Comparison of ENCODE assay signal across 13 cellular contexts in the genomic region with DNA sequence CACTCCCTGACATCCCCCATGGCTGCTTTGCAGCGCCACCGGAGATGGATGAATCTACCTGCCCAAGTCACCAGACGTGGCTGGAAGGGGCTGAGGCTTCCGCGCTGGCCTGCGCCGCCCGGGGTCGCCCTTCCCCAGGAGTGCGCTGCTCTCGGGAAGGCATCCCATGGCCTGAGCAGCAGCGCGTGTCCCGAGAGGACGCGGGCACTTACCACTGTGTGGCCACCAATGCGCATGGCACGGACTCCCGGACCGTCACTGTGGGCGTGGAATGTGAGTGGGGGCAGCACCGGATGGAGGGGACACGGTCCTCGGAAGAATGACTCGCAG. TPM values are rescaled to one million over a fixed set of nuclear protein-coding genes. Genes with fewer than 3 reads are reported as not detected.
DNase-seq lines count a peak whose midpoint lies in the region; ATAC-seq, FAIRE-seq and TF ChIP-seq lines count a peak whose summit lies in the region.
"Had no signal": no experiment of that assay in that cellular context is flagged by ENCODE, and none has a peak within 500 bp of the region (broad histone marks: within the 10 kb centered on the region; RNA-seq: fewer than 3 reads in every experiment).

No MANE protein-coding gene starts in this region.

- H3K14ac ChIP-seq in H1 (ENCODE audit: insufficient read length) = no peak overlapping the region

- peak overlapping the region; percentile 20 for H3K27ac Mint-ChIP-seq in activated CD8-positive, alpha-beta T cell treated with anti-CD3 and anti-CD28 coated beads, Interleukin-2, amount 10 ng/mL, durations not matched to agents 7 days and 5 days
- no peak overlapping the region for H3K27ac Mint-ChIP-seq in activated CD8-positive, alpha-beta T cell treated with anti-CD3 and anti-CD28 coated beads for 36 hours
- H3K27ac Mint-ChIP-seq in mesothelial cell of epicardium = no peak overlapping the region
- H3K27ac Mint-ChIP-seq: progenitor cell of endocrine pancreas had no signal

- POLR2A ChIA-PET in activated CD8-positive, alpha-beta T cell treated with anti-CD3 and anti-CD28 coated beads, Interleukin-2, amount 10 ng/mL, durations not matched to agents 7 days and 5 days (lab: Charles Lee) = no interaction called here
- POLR2A ChIA-PET in activated CD8-positive, alpha-beta T cell treated with anti-CD3 and anti-CD28 coated beads for 36 hours (lab: Charles Lee) = interaction anchor here (1.1 to 1.2 kb wide), 2 partner anchors 12 to 37 kb away, joined by 3 to 7 read pairs; no protein-coding TSS in a partner anchor
- POLR2A ChIA-PET in H1 (lab: Charles Lee; ENCODE audit: partially characterized antibody) = interaction anchor here (2.4 kb wide), 1 partner anchor 39 kb away, joined by 7 read pairs; the partner anchor contains the start of gene RAVER1

- no peak overlapping the region for H2BK5ac ChIP-seq in H1 (ENCODE audit: low read depth, low read length)

- peak overlapping the region; percentile 39; the same call in 1 of the 2 replicates for H2AK5ac ChIP-seq in H1 (ENCODE audit: low read depth, low read length)

- peak overlapping the region; percentile 11; the same call in 1 of the 2 replicates for H2BK12ac ChIP-seq in H1 (ENCODE audit: low read depth, low read length)

- H3K4me3 ChIP-seq in H1 (ENCODE audit: extremely low read depth in 1 of 4, insufficient read depth in 2 of 4, low read depth in 3 of 4, low read length in 4 of 4) = no peak overlapping the region
- H3K4me3 ChIP-seq in retinal pigment epithelial cell (ENCODE audit: low read length) = no peak overlapping the region
- H3K4me3 ChIP-seq: A549, SJCRH30 had no signal

- H3K36me3 Mint-ChIP-seq in activated CD8-positive, alpha-beta T cell treated with anti-CD3 and anti-CD28 coated beads, Interleukin-2, amount 10 ng/mL, durations not matched to agents 7 days and 5 days (ENCODE audit: low read depth) = peaks cover 7% of the 10 kb centered on the region
- H3K36me3 Mint-ChIP-seq in activated CD8-positive, alpha-beta T cell treated with anti-CD3 and anti-CD28 coated beads for 36 hours (ENCODE audit: low read depth) = no peaks in the 10 kb centered on the region
- H3K36me3 Mint-ChIP-seq in mesothelial cell of epicardium = no peaks in the 10 kb centered on the region

- H3K27ac ChIP-seq in H1 (ENCODE audit: low read depth, low read length) = no peak overlapping the region
- H3K27ac ChIP-seq: A549, SJCRH30 had no signal

- H3K4me1 ChIP-seq in H1 (replicated peaks in 1 of 4; ENCODE audit: control insufficient read depth in 3 of 4, insufficient read depth in 4 of 4, low read length in 3 of 4) = peaks cover 0 to 39% (median 19%) of the 10 kb centered on the region in 4 experiments; a peak in 6 of 7 replicates
- H3K4me1 ChIP-seq: SJCRH30 had no signal

- H3K36me3 ChIP-seq in H1 (ENCODE audit: control insufficient read depth in 2 of 4, insufficient read depth in 4 of 4, low read length in 3 of 4) = no peaks in the 10 kb centered on the region
- H3K36me3 ChIP-seq: SJCRH30 had no signal

- FAIRE-seq in H1 (lab: Jason Lieb, UNC) = no peak
- FAIRE-seq: A549 had no signal

- TF ChIP-seq POLR2A in H1 (IDR thresholded peaks at IDR 0.05; ENCODE audit: control extremely low read depth in 1 of 2, low read depth in 2 of 2, low read length in 2 of 2) = no peak

- peaks cover 30% of the 10 kb centered on the region; the same call in 1 of the 2 replicates for H3K23me2 ChIP-seq in H1 (ENCODE audit: low read depth, low read length)

- H3K4me3 Mint-ChIP-seq in activated CD8-positive, alpha-beta T cell treated with anti-CD3 and anti-CD28 coated beads, Interleukin-2, amount 10 ng/mL, durations not matched to agents 7 days and 5 days = peak overlapping the region; percentile 12
- H3K4me3 Mint-ChIP-seq in activated CD8-positive, alpha-beta T cell treated with anti-CD3 and anti-CD28 coated beads for 36 hours = no peak overlapping the region
- H3K4me3 Mint-ChIP-seq in mesothelial cell of epicardium = no peak overlapping the region

- H4K8ac ChIP-seq in H1 (ENCODE audit: extremely low read depth, insufficient read depth, low read length) = no peak overlapping the region

- 79% methylated on average over 25 of the region's 25 CpGs; no CpG with 5 or more reads in 1 of the 2 experiments for WGBS in H1 (ENCODE audit: extremely low coverage in 1 of 2, insufficient coverage in 1 of 2, insufficient read length in 1 of 2, insufficient replicate concordance in 2 of 2, low coverage in 1 of 2, low lambda C conversion rate in 2 of 2, missing lambda C conversion rate in 1 of 2), 2 experiments

- ATAC-seq in activated CD8-positive, alpha-beta T cell treated with anti-CD3 and anti-CD28 coated beads, Interleukin-2, amount 10 ng/mL, durations not matched to agents 7 days and 5 days = no peak
- no peak for ATAC-seq in activated CD8-positive, alpha-beta T cell treated with anti-CD3 and anti-CD28 coated beads for 36 hours
- ATAC-seq: A549 had no signal

- no peak overlapping the region for H2AFZ ChIP-seq in H1 (ENCODE audit: low read length)

- intact Hi-C loops in activated CD8-positive, alpha-beta T cell treated with anti-CD3 and anti-CD28 coated beads for 36 hours (cut with micrococcal nuclease) = no loop called here

- peak overlapping the region in 1 of 2 experiments; percentile 84; a peak in 1 of 4 replicates for H3K4me2 ChIP-seq in H1 (ENCODE audit: insufficient read depth in 1 of 2, low read depth in 2 of 2, low read length in 2 of 2)

- H3K79me2 ChIP-seq in H1 (ENCODE audit: control insufficient read depth in 1 of 2, insufficient read depth in 2 of 2, low read length in 2 of 2) = no peaks in the 10 kb centered on the region

- no peak overlapping the region; a peak in 1 of 7 replicates for H3K9ac ChIP-seq in H1 (replicated peaks in 1 of 4; ENCODE audit: extremely low read depth in 1 of 4, low read depth in 3 of 4, low read length in 3 of 4)

- CTCF ChIA-PET in activated CD8-positive, alpha-beta T cell treated with anti-CD3 and anti-CD28 coated beads, Interleukin-2, amount 10 ng/mL, durations not matched to agents 7 days and 5 days (lab: Charles Lee) = no interaction called here
- CTCF ChIA-PET in activated CD8-positive, alpha-beta T cell treated with anti-CD3 and anti-CD28 coated beads for 36 hours (lab: Charles Lee) = no interaction called here
- CTCF ChIA-PET in H1 (lab: Charles Lee; ENCODE audit: partially characterized antibody) = interaction anchor here (0.7 to 3.7 kb wide), 7 partner anchors 12 to 1960 kb away, joined by 3 to 29 read pairs (median 5); partner anchors contain the start of genes CDC37 and ICAM1

- DNase-seq in activated CD8-positive, alpha-beta T cell treated with anti-CD3 and anti-CD28 coated beads, Interleukin-2, amount 10 ng/mL, durations not matched to agents 7 days and 5 days = no peak
- DNase-seq in activated CD8-positive, alpha-beta T cell treated with anti-CD3 and anti-CD28 coated beads for 36 hours = no peak
- DNase-seq in H1 (ENCODE audit: low read depth in 1 of 2, low spot score in 2 of 2) (peak in 1 of 2 experiments; percentile 79), retinal pigment epithelial cell (ENCODE audit: low read depth) (no peak), UCSD-AML1 (lab: John Stamatoyannopoulos, UW; ENCODE audit: unreplicated experiment) (no peak), mesothelial cell of epicardium (ENCODE audit: low spot score in 2 of 2, unreplicated experiment in 2 of 2) (no peak)
- DNase-seq: DMS79 treated with DMSO at 0.1 percent for 48 hours; KG1; NCI-H187; SJCRH30; stimulated activated CD4-positive, alpha-beta T cell treated with anti-CD3 and anti-CD28 coated beads, Interleukin-4, amount 100 ng/mL, for 4 hours had no signal

- no peak overlapping the region for H4K91ac ChIP-seq in H1 (replicated peaks; ENCODE audit: insufficient read length, low read length)

- H3K18ac ChIP-seq in H1 (ENCODE audit: extremely low read depth, low read length) = no peak overlapping the region

- no peak overlapping the region for H2BK120ac ChIP-seq in H1 (replicated peaks; ENCODE audit: low read depth, low read length)

- no peak overlapping the region for H4K5ac ChIP-seq in H1 (ENCODE audit: insufficient read length, low read depth, low read length)

- no peak overlapping the region for H2BK20ac ChIP-seq in H1 (ENCODE audit: low read length)

- H3K9me3 ChIP-seq in H1 (ENCODE audit: insufficient read depth in 2 of 2, low read depth in 1 of 2, low read length in 1 of 2) = no peaks in the 10 kb centered on the region
- H3K9me3 ChIP-seq: A549, SJCRH30 had no signal

- H3K9me3 Mint-ChIP-seq in activated CD8-positive, alpha-beta T cell treated with anti-CD3 and anti-CD28 coated beads, Interleukin-2, amount 10 ng/mL, durations not matched to agents 7 days and 5 days (ENCODE audit: insufficient read depth) = no peaks in the 10 kb centered on the region
- H3K9me3 Mint-ChIP-seq in activated CD8-positive, alpha-beta T cell treated with anti-CD3 and anti-CD28 coated beads for 36 hours = no peaks in the 10 kb centered on the region
- H3K9me3 Mint-ChIP-seq in mesothelial cell of epicardium = no peaks in the 10 kb centered on the region

- H3K79me1 ChIP-seq in H1 (ENCODE audit: low read depth, low read length) = no peaks in the 10 kb centered on the region

- TF ChIP-seq CTCF in activated CD8-positive, alpha-beta T cell treated with anti-CD3 and anti-CD28 coated beads for 36 hours (IDR thresholded peaks at IDR 0.05) = no peak
- peak in 2 of 3 experiments; percentile 21 to 29; a peak in 2 of 4 replicates for TF ChIP-seq CTCF in H1 (IDR thresholded peaks at IDR 0.05; ENCODE audit: control extremely low read depth in 1 of 3, insufficient read depth in 1 of 3, low read depth in 1 of 3, low read length in 3 of 3)
- peak; percentile 18 for TF ChIP-seq CTCF in retinal pigment epithelial cell (conservative IDR thresholded peaks at IDR 0.05; ENCODE audit: low read depth, low read length)
- no peak for TF ChIP-seq CTCF in mesothelial cell of epicardium (IDR thresholded peaks at IDR 0.05; ENCODE audit: unreplicated experiment)

- H4K20me1 ChIP-seq in H1 (replicated peaks in 1 of 2; ENCODE audit: control insufficient read depth in 1 of 2, insufficient read depth in 2 of 2, low read length in 2 of 2) = peaks cover 0 to 26% of the 10 kb centered on the region in 2 experiments

- no peak overlapping the region for H3K4ac ChIP-seq in H1 (replicated peaks; ENCODE audit: insufficient read length, low read depth, low read length)

- no peak for TF ChIP-seq EP300 in H1 (IDR thresholded peaks at IDR 0.05; ENCODE audit: borderline replicate concordance in 1 of 2, low read depth in 2 of 2, low read length in 2 of 2)

- TF ChIP-seq RAD21 in H1 (IDR thresholded peaks at IDR 0.05 in 1 of 2, conservative IDR thresholded peaks at IDR 0.05 in 1 of 2; ENCODE audit: low read depth in 2 of 2, low read length in 2 of 2) = peak; percentile 11 to 40; a peak in 3 of 4 replicates

- H3K23ac ChIP-seq in H1 (ENCODE audit: insufficient read length) = no peak overlapping the region

- peaks cover 50 to 79% (median 73%) of the 10 kb centered on the region in 4 experiments for H3K27me3 ChIP-seq in H1 (replicated peaks in 1 of 4; ENCODE audit: control insufficient read depth in 3 of 4, extremely low read depth in 1 of 4, insufficient read depth in 3 of 4, low read length in 3 of 4)
- H3K27me3 ChIP-seq: SJCRH30 had no signal

- H3K56ac ChIP-seq in H1 (replicated peaks; ENCODE audit: insufficient read length, low read depth, low read length) = no peak overlapping the region

- no peak overlapping the region for H2BK15ac ChIP-seq in H1 (ENCODE audit: low read length)

- H3K4me1 Mint-ChIP-seq in activated CD8-positive, alpha-beta T cell treated with anti-CD3 and anti-CD28 coated beads, Interleukin-2, amount 10 ng/mL, durations not matched to agents 7 days and 5 days (ENCODE audit: low read depth) = peaks cover 62% of the 10 kb centered on the region
- peaks cover 45% of the 10 kb centered on the region for H3K4me1 Mint-ChIP-seq in activated CD8-positive, alpha-beta T cell treated with anti-CD3 and anti-CD28 coated beads for 36 hours (ENCODE audit: low read depth)
- peaks cover 34% of the 10 kb centered on the region for H3K4me1 Mint-ChIP-seq in mesothelial cell of epicardium

- H3K27me3 Mint-ChIP-seq in activated CD8-positive, alpha-beta T cell treated with anti-CD3 and anti-CD28 coated beads, Interleukin-2, amount 10 ng/mL, durations not matched to agents 7 days and 5 days (ENCODE audit: low read depth) = peaks cover 60% of the 10 kb centered on the region
- peaks cover 60% of the 10 kb centered on the region for H3K27me3 Mint-ChIP-seq in activated CD8-positive, alpha-beta T cell treated with anti-CD3 and anti-CD28 coated beads for 36 hours
- H3K27me3 Mint-ChIP-seq in mesothelial cell of epicardium (ENCODE audit: low read depth) = peaks cover 86% of the 10 kb centered on the region

RNA-seq across cellular contexts. Expression of gene ICAM5, which starts 4.6 kb away (rescaled TPM):
- total RNA-seq in activated CD8-positive, alpha-beta T cell treated with anti-CD3 and anti-CD28 coated beads, Interleukin-2, amount 10 ng/mL, durations not matched to agents 7 days and 5 days = under 1 TPM; 0.29 to 0.57 TPM
- 1 to 10 TPM; 5.0 to 5.3 TPM for total RNA-seq in activated CD8-positive, alpha-beta T cell treated with anti-CD3 and anti-CD28 coated beads for 36 hours
- total RNA-seq in H1 (2021; fragmentation: NEBNext Ultra II Directional; extraction: Animal tissue kit (Norgen Biotek cat#: 25700)) = 1.9 and 4.8 TPM in 2 replicates
- 3.9 and 9.0 TPM in 2 replicates for polyA plus RNA-seq in H1 (2011; rRNA removed)
- polyA plus RNA-seq in H1 (2011; cell fraction: cytosol; rRNA removed) = 5.9 TPM
- 58.0 TPM for polyA plus RNA-seq in H1 (2011; cell fraction: nucleus; rRNA removed)
- polyA plus RNA-seq in H1 (2012, experiment 1 of 2) = 1.2 to 5.4 TPM (median 4.4 TPM) in 4 replicates
- polyA plus RNA-seq in H1 (2012, experiment 2 of 2) = 1.0 TPM
- 2.9 TPM for polyA plus RNA-seq in H1 (2013, experiment 1 of 2)
- 1.9 TPM for polyA plus RNA-seq in H1 (2013, experiment 2 of 2)
- polyA minus RNA-seq in H1 (2011; rRNA and poly(A)+ RNA removed) = 0.32 and 0.79 TPM in 2 replicates
- 1.4 TPM for polyA minus RNA-seq in H1 (2011; cell fraction: cytosol; rRNA and poly(A)+ RNA removed)
- 7.0 TPM for polyA minus RNA-seq in H1 (2011; cell fraction: nucleus; rRNA and poly(A)+ RNA removed)
- 3.3 to 5.7 TPM (median 4.9 TPM) in 3 replicates for total RNA-seq in mesothelial cell of epicardium
- total RNA-seq: progenitor cell of endocrine pancreas had no signal

RNA-seq across cellular contexts. Expression of gene ICAM4, which starts 7.6 kb away (rescaled TPM):
- total RNA-seq in activated CD8-positive, alpha-beta T cell treated with anti-CD3 and anti-CD28 coated beads, Interleukin-2, amount 10 ng/mL, durations not matched to agents 7 days and 5 days = 1 to 10 TPM in 1 of 2 experiments, under 1 TPM in 1; 0.99 to 1.1 TPM
- under 1 TPM; 0.36 to 0.54 TPM for total RNA-seq in activated CD8-positive, alpha-beta T cell treated with anti-CD3 and anti-CD28 coated beads for 36 hours
- 1.3 and 1.5 TPM in 2 replicates for total RNA-seq in H1 (2021; fragmentation: NEBNext Ultra II Directional; extraction: Animal tissue kit (Norgen Biotek cat#: 25700))
- 4.1 and 6.3 TPM in 2 replicates for polyA plus RNA-seq in H1 (2011; rRNA removed)
- 4.3 TPM for polyA plus RNA-seq in H1 (2011; cell fraction: cytosol; rRNA removed)
- polyA plus RNA-seq in H1 (2011; cell fraction: nucleus; rRNA removed) = 2.4 TPM
- polyA plus RNA-seq in H1 (2012, experiment 1 of 2) = 0.83 to 2.2 TPM (median 2.0 TPM) in 4 replicates
- polyA plus RNA-seq in H1 (2012, experiment 2 of 2) = 2.3 TPM
- polyA plus RNA-seq in H1 (2013, experiment 1 of 2) = 2.6 TPM
- polyA plus RNA-seq in H1 (2013, experiment 2 of 2) = 3.6 TPM
- polyA minus RNA-seq in H1 (2011; rRNA and poly(A)+ RNA removed) = 0.54 and 0.56 TPM in 2 replicates
- 2.9 TPM for polyA minus RNA-seq in H1 (2011; cell fraction: cytosol; rRNA and poly(A)+ RNA removed)
- polyA minus RNA-seq in H1 (2011; cell fraction: nucleus; rRNA and poly(A)+ RNA removed) = 1.4 TPM
- 2.0 to 2.6 TPM (median 2.4 TPM) in 3 replicates for total RNA-seq in mesothelial cell of epicardium
- total RNA-seq: progenitor cell of endocrine pancreas had no signal
- polyA plus RNA-seq: A549 had no signal

RNA-seq across cellular contexts. Expression of gene ZGLP1, which starts 15.3 kb away (rescaled TPM):
- 1 to 10 TPM; 3.4 to 3.8 TPM for total RNA-seq in activated CD8-positive, alpha-beta T cell treated with anti-CD3 and anti-CD28 coated beads, Interleukin-2, amount 10 ng/mL, durations not matched to agents 7 days and 5 days
- total RNA-seq in activated CD8-positive, alpha-beta T cell treated with anti-CD3 and anti-CD28 coated beads for 36 hours = 1 to 10 TPM; 3.2 to 3.7 TPM
- 4.6 and 5.1 TPM in 2 replicates for total RNA-seq in H1 (2021; fragmentation: NEBNext Ultra II Directional; extraction: Animal tissue kit (Norgen Biotek cat#: 25700))
- 4.2 and 8.2 TPM in 2 replicates for polyA plus RNA-seq in H1 (2011; rRNA removed)
- 7.6 TPM for polyA plus RNA-seq in H1 (2011; cell fraction: cytosol; rRNA removed)
- polyA plus RNA-seq in H1 (2011; cell fraction: nucleus; rRNA removed) = 24.9 TPM
- 3.5 to 9.1 TPM (median 7.4 TPM) in 4 replicates for polyA plus RNA-seq in H1 (2012, experiment 1 of 2)
- polyA plus RNA-seq in H1 (2012, experiment 2 of 2) = 4.4 TPM
- polyA plus RNA-seq in H1 (2013, experiment 1 of 2) = 5.0 TPM
- 4.1 TPM for polyA plus RNA-seq in H1 (2013, experiment 2 of 2)
- polyA minus RNA-seq in H1 (2011; rRNA and poly(A)+ RNA removed) = 0.34 and 0.82 TPM in 2 replicates
- 1.0 TPM for polyA minus RNA-seq in H1 (2011; cell fraction: cytosol; rRNA and poly(A)+ RNA removed)
- polyA minus RNA-seq in H1 (2011; cell fraction: nucleus; rRNA and poly(A)+ RNA removed) = 2.2 TPM
- total RNA-seq in mesothelial cell of epicardium = 12.8 to 14.9 TPM (median 13.5 TPM) in 3 replicates

RNA-seq across cellular contexts. Expression of gene FDX2, which starts 21.5 kb away (rescaled TPM):
- total RNA-seq in activated CD8-positive, alpha-beta T cell treated with anti-CD3 and anti-CD28 coated beads, Interleukin-2, amount 10 ng/mL, durations not matched to agents 7 days and 5 days = 1 to 10 TPM; 8.2 to 9.4 TPM
- 10 to 100 TPM in 1 of 2 experiments, 1 to 10 TPM in 1; 8.1 to 14.3 TPM for total RNA-seq in activated CD8-positive, alpha-beta T cell treated with anti-CD3 and anti-CD28 coated beads for 36 hours
- 27.0 and 27.8 TPM in 2 replicates for total RNA-seq in H1 (2021; fragmentation: NEBNext Ultra II Directional; extraction: Animal tissue kit (Norgen Biotek cat#: 25700))
- polyA plus RNA-seq in H1 (2011; rRNA removed) = 64.4 and 80.2 TPM in 2 replicates
- 56.5 TPM for polyA plus RNA-seq in H1 (2011; cell fraction: cytosol; rRNA removed)
- polyA plus RNA-seq in H1 (2011; cell fraction: nucleus; rRNA removed) = 58.5 TPM
- polyA plus RNA-seq in H1 (2012, experiment 1 of 2) = 29.0 to 43.7 TPM (median 43.2 TPM) in 4 replicates
- 39.3 TPM for polyA plus RNA-seq in H1 (2012, experiment 2 of 2)
- 18.6 TPM for polyA plus RNA-seq in H1 (2013, experiment 1 of 2)
- 19.3 TPM for polyA plus RNA-seq in H1 (2013, experiment 2 of 2)
- 15.6 and 20.0 TPM in 2 replicates for polyA minus RNA-seq in H1 (2011; rRNA and poly(A)+ RNA removed)
- 14.0 TPM for polyA minus RNA-seq in H1 (2011; cell fraction: cytosol; rRNA and poly(A)+ RNA removed)
- polyA minus RNA-seq in H1 (2011; cell fraction: nucleus; rRNA and poly(A)+ RNA removed) = 18.5 TPM
- 17.9 to 20.9 TPM (median 18.6 TPM) in 3 replicates for total RNA-seq in mesothelial cell of epicardium

RNA-seq across cellular contexts. Expression of gene ICAM1, which starts 23.4 kb away (rescaled TPM):
- 10 to 100 TPM; 10.7 to 11.1 TPM for total RNA-seq in activated CD8-positive, alpha-beta T cell treated with anti-CD3 and anti-CD28 coated beads, Interleukin-2, amount 10 ng/mL, durations not matched to agents 7 days and 5 days
- 10 to 100 TPM; 35.5 to 37.2 TPM for total RNA-seq in activated CD8-positive, alpha-beta T cell treated with anti-CD3 and anti-CD28 coated beads for 36 hours
- total RNA-seq in H1 (2021; fragmentation: NEBNext Ultra II Directional; extraction: Animal tissue kit (Norgen Biotek cat#: 25700)) = 3.8 and 4.0 TPM in 2 replicates
- 5.2 and 9.4 TPM in 2 replicates for polyA plus RNA-seq in H1 (2011; rRNA removed)
- polyA plus RNA-seq in H1 (2011; cell fraction: cytosol; rRNA removed) = 4.1 TPM
- 5.3 TPM for polyA plus RNA-seq in H1 (2011; cell fraction: nucleus; rRNA removed)
- 4.7 to 8.7 TPM (median 6.5 TPM) in 4 replicates for polyA plus RNA-seq in H1 (2012, experiment 1 of 2)
- 4.1 TPM for polyA plus RNA-seq in H1 (2012, experiment 2 of 2)
- polyA plus RNA-seq in H1 (2013, experiment 1 of 2) = 12.4 TPM
- 10.8 TPM for polyA plus RNA-seq in H1 (2013, experiment 2 of 2)
- 5.7 and 9.7 TPM in 2 replicates for polyA minus RNA-seq in H1 (2011; rRNA and poly(A)+ RNA removed)
- 8.4 TPM for polyA minus RNA-seq in H1 (2011; cell fraction: cytosol; rRNA and poly(A)+ RNA removed)
- polyA minus RNA-seq in H1 (2011; cell fraction: nucleus; rRNA and poly(A)+ RNA removed) = 3.0 TPM
- total RNA-seq in mesothelial cell of epicardium = 9.0 to 11.6 TPM (median 9.6 TPM) in 3 replicates

Comparison
In these comparisons a context has a peak if more than half of its experiments do, and no peak if none do; other contexts are left out.
1. CTCF ChIP-seq: peak in H1 (2 of 3) and retinal pigment epithelial cell (single experiment); none in activated CD8-positive, alpha-beta T cell treated with anti-CD3 and anti-CD28 coated beads for 36 hours (single experiment) and mesothelial cell of epicardium (single experiment).